ENCODE assay signal across 8 cellular contexts in the genomic region with DNA sequence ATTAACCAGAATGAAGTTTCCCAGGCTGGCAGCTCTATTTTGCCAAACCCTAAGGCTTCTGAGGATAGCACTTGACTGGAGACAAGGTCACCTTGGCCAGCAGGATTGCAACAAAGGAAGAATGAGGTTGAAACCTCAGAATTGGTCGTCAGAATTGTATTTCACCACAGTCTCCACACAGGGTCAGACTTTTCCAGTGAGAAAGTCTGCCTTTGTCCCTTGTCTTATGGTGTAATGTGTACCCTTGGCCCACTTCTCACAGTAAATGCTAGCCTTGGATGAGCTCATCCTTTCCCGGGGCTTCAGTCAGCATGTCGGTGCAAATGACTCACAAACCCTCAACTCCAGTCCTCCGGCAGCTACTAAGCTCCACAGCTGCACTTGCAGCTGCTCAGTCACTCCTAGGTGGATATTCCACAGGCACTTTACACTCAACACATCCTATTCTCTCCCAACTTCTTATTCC. TPM values are rescaled to one million over a fixed set of nuclear protein-coding genes. Genes with fewer than 3 reads are reported as not detected.
DNase-seq lines count a peak whose midpoint lies in the region; ATAC-seq, FAIRE-seq and TF ChIP-seq lines count a peak whose summit lies in the region.

No MANE protein-coding gene starts in this region.

- no peak overlapping the region for H3K4me3 Mint-ChIP-seq in CD4-positive, alpha-beta T cell

- no peaks in the 10 kb centered on the region for H3K27me3 ChIP-seq in fibroblast of lung (ENCODE audit: control insufficient read depth, insufficient read depth, low read length)
- H3K27me3 ChIP-seq in CD4-positive, alpha-beta T cell (ENCODE audit: control insufficient read depth, insufficient read depth, low read length): no peaks in the 10 kb centered on the region

- H3K79me2 ChIP-seq in fibroblast of lung (ENCODE audit: control insufficient read depth, insufficient read depth, low read length): no peaks in the 10 kb centered on the region

- DNase-seq in AG09319 (ENCODE audit: extremely low read depth, low read depth) (peak; percentile 89), HFF-Myc (ENCODE audit: extremely low read depth, low read depth) (peak; percentile 84), SW 1271 (lab: John Stamatoyannopoulos, UW) (peak; percentile 33 to 44), fibroblast of lung (ENCODE audit: low read depth in 2 of 2) (peak; percentile 100), nucleus accumbens (lab: John Stamatoyannopoulos, UW) (peak in 43 of 56 donors; percentile 10 to 79 (median 40)), GM12891 (ENCODE audit: insufficient read length, low spot score) (no peak)
- no peak for DNase-seq in CD4-positive, alpha-beta T cell

- H3K4me1 Mint-ChIP-seq in CD4-positive, alpha-beta T cell (ENCODE audit: low read depth): no peaks in the 10 kb centered on the region

- H3K9me3 ChIP-seq in fibroblast of lung (ENCODE audit: control insufficient read depth, insufficient read depth, low read depth, low read length): no peaks in the 10 kb centered on the region
- no peaks in the 10 kb centered on the region for H3K9me3 ChIP-seq in CD4-positive, alpha-beta T cell (ENCODE audit: control insufficient read depth, low read length)

- no peak overlapping the region for H3K4me3 ChIP-seq in HFF-Myc (replicated peaks; ENCODE audit: low read depth, low read length)
- H3K4me3 ChIP-seq in fibroblast of lung (replicated peaks in 1 of 4; ENCODE audit: control extremely low read depth in 1 of 4, insufficient read depth in 1 of 4, low read depth in 3 of 4, low read length in 4 of 4): no peak overlapping the region

- H3K4me2 ChIP-seq in fibroblast of lung (ENCODE audit: extremely low read depth, insufficient read depth, low read length): no peak overlapping the region

- CTCF ChIA-PET in CD4-positive, alpha-beta T cell (lab: Charles Lee): interaction anchor here (1.4 kb wide), 1 partner anchor 11 kb away, joined by 3 read pairs; no protein-coding TSS in a partner anchor

- H3K9ac ChIP-seq in fibroblast of lung (ENCODE audit: insufficient read depth, low read length): no peak overlapping the region

- H3K27ac ChIP-seq in fibroblast of lung (ENCODE audit: insufficient read depth, low read length): peak overlapping the region; percentile 58
- H3K27ac ChIP-seq in CD4-positive, alpha-beta T cell (ENCODE audit: low read depth, low read length): no peak overlapping the region

- no peak for FAIRE-seq in GM12891 (lab: Jason Lieb, UNC)

- H4K20me1 ChIP-seq in fibroblast of lung (ENCODE audit: control insufficient read depth, extremely low read depth, insufficient read depth, low read length): no peaks in the 10 kb centered on the region

- H3K27ac Mint-ChIP-seq in CD4-positive, alpha-beta T cell: no peak overlapping the region

- H3K36me3 Mint-ChIP-seq in CD4-positive, alpha-beta T cell (ENCODE audit: low read depth): peaks cover 45% of the 10 kb centered on the region

- H3K4me1 ChIP-seq in fibroblast of lung (ENCODE audit: control insufficient read depth, extremely low read depth, insufficient read depth, low read length): peaks cover 8% of the 10 kb centered on the region

- intact Hi-C loops in CD4-positive, alpha-beta T cell (cut with DNase I, micrococcal nuclease): no loop called here

- no peaks in the 10 kb centered on the region for H3K9me3 Mint-ChIP-seq in CD4-positive, alpha-beta T cell

- ATAC-seq in CD4-positive, alpha-beta T cell (ENCODE audit: poor library complexity): no peak
- no peak for ATAC-seq in HG02870 (IDR thresholded peaks at IDR 0.05; ENCODE audit: unreplicated experiment)

- H2AFZ ChIP-seq in fibroblast of lung (ENCODE audit: low read length): no peak overlapping the region

- POLR2A ChIA-PET in CD4-positive, alpha-beta T cell (lab: Charles Lee): interaction anchor here (0.7 to 2.2 kb wide), 2 partner anchors 20 to 602 kb away, joined by 7 read pairs; a partner anchor contains a TSS

- H3K27me3 Mint-ChIP-seq in CD4-positive, alpha-beta T cell: no peaks in the 10 kb centered on the region

- TF ChIP-seq CTCF in AG09319 (IDR thresholded peaks at IDR 0.05; ENCODE audit: low read depth, low read length) (peak; percentile 30), HFF-Myc (IDR thresholded peaks at IDR 0.05; ENCODE audit: low read depth, low read length, missing control alignments) (peak; percentile 19), fibroblast of lung (conservative IDR thresholded peaks at IDR 0.05 in 1 of 2, IDR thresholded peaks at IDR 0.05 in 1 of 2; ENCODE audit: low read depth in 1 of 2, low read length in 2 of 2) (peak; percentile 34 to 39)
- TF ChIP-seq CTCF in CD4-positive, alpha-beta T cell (IDR thresholded peaks at IDR 0.05): no peak

- TF ChIP-seq POLR2A in GM12891 (IDR thresholded peaks at IDR 0.05; ENCODE audit: low read depth, low read length): no peak

- H3K36me3 ChIP-seq in fibroblast of lung (ENCODE audit: control insufficient read depth, insufficient read depth, low read length): no peaks in the 10 kb centered on the region

TF ChIP-seq in GM12891, 5 proteins besides CTCF, POLR2A, EP300 and RAD21:
- TF ChIP-seq PAX5 (IDR thresholded peaks at IDR 0.05; ENCODE audit: insufficient read depth, low read length, severe bottlenecking) (no peak), SPI1 (IDR thresholded peaks at IDR 0.05; ENCODE audit: low read depth, low read length) (no peak), POLR2AphosphoS5 (IDR thresholded peaks at IDR 0.05; ENCODE audit: low read depth, low read length) (no peak; the same call in 1 of the 2 replicates), POU2F2 (IDR thresholded peaks at IDR 0.05; ENCODE audit: low read depth, low read length) (no peak), TAF1 (IDR thresholded peaks at IDR 0.05; ENCODE audit: low read depth, low read length) (no peak)

RNA-seq across cellular contexts. Expression of a gene that starts 19.7 kb away (rescaled TPM):
- 125 and 159 TPM in 2 replicates for total RNA-seq in fibroblast of lung
- 345 and 355 TPM in 2 replicates for polyA plus RNA-seq in fibroblast of lung
- 284 and 304 TPM in 2 replicates for polyA plus RNA-seq in fibroblast of lung (2012)
- 437 and 599 TPM in 2 replicates for polyA minus RNA-seq in fibroblast of lung (ENCODE audit: low replicate concordance)
- 139 TPM for polyA plus RNA-seq in GM12891 (2012; ENCODE audit: low read depth, missing spikeins)
- 10 to 100 TPM; 78.8 to 79.5 TPM for total RNA-seq in CD4-positive, alpha-beta T cell

Comparison
In these comparisons a context has a peak if more than half of its experiments do, and no peak if none do; other contexts are left out.
1. DNase-seq: peak in AG09319 (single experiment), HFF-Myc (single experiment), SW 1271 (2 of 2), fibroblast of lung (2 of 2) and nucleus accumbens (43 of 56); none in GM12891 (single experiment) and CD4-positive, alpha-beta T cell (0 of 10).